In genomic region chr7:30162622-30163124, GRCh38 we compare ENCODE assay signal across 9 cellular contexts. TPM values are rescaled to one million over a fixed set of nuclear protein-coding genes. Genes with fewer than 3 reads are reported as not detected.
DNase-seq lines count a peak whose midpoint lies in the region; ATAC-seq and TF ChIP-seq lines count a peak whose summit lies in the region.
"Had no signal": no experiment of that assay in that cellular context is flagged by ENCODE, and none has a peak within 500 bp of the region (broad histone marks: within the 10 kb centered on the region; RNA-seq: fewer than 3 reads in every experiment).

No MANE protein-coding gene starts in this region.

- no peaks in the 10 kb centered on the region for H4K20me1 ChIP-seq in OCI-LY1 (ENCODE audit: insufficient read depth, low read length)

- intact Hi-C loops in sciatic nerve (cut with DNase I) (no loop called here), transverse colon (cut with DNase I; ENCODE audit: low total_unique reads) (loop anchor here (5.0 kb wide), 1 partner anchor 250 kb away; no protein-coding TSS in a partner anchor)

- H3K4me3 ChIP-seq in OCI-LY1 (ENCODE audit: low read depth, low read length, poor library complexity, severe bottlenecking): peak overlapping the region; percentile 35
- peak overlapping the region; percentile 48 for H3K4me3 ChIP-seq in endocrine pancreas (ENCODE audit: control insufficient read depth, insufficient read depth, low read length)
- H3K4me3 ChIP-seq in transverse colon: no peak overlapping the region

- 61 to 77% methylated on average over 4 to 5 of the region's 5 CpGs for WGBS in transverse colon (ENCODE audit: low coverage in 1 of 2), 2 donors

- H3K9ac ChIP-seq in OCI-LY1 (ENCODE audit: low read length) (peak overlapping the region; percentile 55), endocrine pancreas (ENCODE audit: control insufficient read depth, insufficient read depth, low read length) (no peak overlapping the region)
- H3K9ac ChIP-seq: KMS-11 had no signal

- H3K9me3 ChIP-seq in OCI-LY1 (ENCODE audit: low read length): no peaks in the 10 kb centered on the region
- H3K9me3 ChIP-seq in endocrine pancreas (ENCODE audit: control insufficient read depth, low read length): no peaks in the 10 kb centered on the region
- no peaks in the 10 kb centered on the region for H3K9me3 ChIP-seq in transverse colon

- no peak for TF ChIP-seq POLR2A in transverse colon (IDR thresholded peaks at IDR 0.05)

- H3K27ac ChIP-seq in OCI-LY1 (ENCODE audit: low read depth, low read length, poor library complexity, severe bottlenecking) (peak overlapping the region; percentile 88), transverse colon (peak overlapping the region in 2 of 4 donors; percentile 11 to 14)
- H3K27ac ChIP-seq: KMS-11 had no signal

- in situ Hi-C loops in transverse colon (cut with MboI; ENCODE audit: low pct_ligation_motif_present in 1 of 4, low pct_unique_long_range_greater_than_20kb in 1 of 4, low sequenced_read_pairs in 3 of 4): loop anchor here in 3 of 4 donors (10.0 to 25.0 kb wide), 5 partner anchors 242 to 575 kb away; no protein-coding TSS in a partner anchor

- H3K4me1 ChIP-seq in OCI-LY1 (ENCODE audit: insufficient read depth, low read length, severe bottlenecking) (peaks cover 87% of the 10 kb centered on the region), endocrine pancreas (ENCODE audit: control insufficient read depth, insufficient read depth, low read length) (peaks cover 14% of the 10 kb centered on the region), transverse colon (peaks cover 0 to 25% (median 18%) of the 10 kb centered on the region in 4 donors)

- DNase-seq in DMS79 (lab: John Stamatoyannopoulos, UW) (peak; percentile 92), sciatic nerve (ENCODE audit: low spot score) (no peak), transverse colon (no peak), NCI-H2029 treated with DMSO at 0.1 percent for 48 hours (lab: John Stamatoyannopoulos, UW) (no peak), LoVo (ENCODE audit: low spot score) (no peak)

- H3F3A ChIP-seq in OCI-LY1 (ENCODE audit: insufficient read depth, low read length): no peaks in the 10 kb centered on the region

- peak; percentile 37 for ATAC-seq in HG02943 (IDR thresholded peaks at IDR 0.05; ENCODE audit: low read depth, unreplicated experiment)
- peak; percentile 25 for ATAC-seq in sciatic nerve

- H2AFZ ChIP-seq in OCI-LY1 (ENCODE audit: low read length): peak overlapping the region; percentile 56

- H3K79me2 ChIP-seq in OCI-LY1 (ENCODE audit: insufficient read depth, low read length): no peaks in the 10 kb centered on the region

- TF ChIP-seq CTCF in OCI-LY1 (IDR thresholded peaks at IDR 0.05; ENCODE audit: low read length) (no peak), transverse colon (IDR thresholded peaks at IDR 0.05) (no peak)

- H3K9me2 ChIP-seq in OCI-LY1 (ENCODE audit: low read depth, low read length): no peaks in the 10 kb centered on the region

- H3K27me3 ChIP-seq in OCI-LY1 (ENCODE audit: insufficient read depth, low read length) (no peaks in the 10 kb centered on the region), endocrine pancreas (ENCODE audit: control insufficient read depth, insufficient read depth, low read length) (no peaks in the 10 kb centered on the region), transverse colon (no peaks in the 10 kb centered on the region)

- no peaks in the 10 kb centered on the region for H3K36me3 ChIP-seq in OCI-LY1 (ENCODE audit: insufficient read depth, low read length)
- no peaks in the 10 kb centered on the region for H3K36me3 ChIP-seq in endocrine pancreas (ENCODE audit: control insufficient read depth, insufficient read depth, low read length)
- H3K36me3 ChIP-seq in transverse colon: no peaks in the 10 kb centered on the region

- H3K4me2 ChIP-seq in OCI-LY1 (ENCODE audit: low read length): peak overlapping the region; percentile 65
- H3K4me2 ChIP-seq: KMS-11 had no signal

- TF ChIP-seq EP300 in transverse colon (IDR thresholded peaks at IDR 0.05; ENCODE audit: low read depth): no peak

RNA-seq across cellular contexts. Expression of gene MTURN, which starts 27.9 kb away (rescaled TPM):
- 189 TPM for total RNA-seq in sciatic nerve
- total RNA-seq in transverse colon: 10 to 100 TPM in 3 of 4 donors, 1 to 10 TPM in 1; 7.9 to 28.3 (median 15.0) TPM

Comparison
In these comparisons a context has a peak if more than half of its experiments do, and no peak if none do; other contexts are left out.
1. H3K4me3 ChIP-seq: peak in OCI-LY1 (single experiment) and endocrine pancreas (single experiment); none in transverse colon (0 of 4).